Comparison of ENCODE assay signal across 26 cellular contexts in the genomic region with DNA sequence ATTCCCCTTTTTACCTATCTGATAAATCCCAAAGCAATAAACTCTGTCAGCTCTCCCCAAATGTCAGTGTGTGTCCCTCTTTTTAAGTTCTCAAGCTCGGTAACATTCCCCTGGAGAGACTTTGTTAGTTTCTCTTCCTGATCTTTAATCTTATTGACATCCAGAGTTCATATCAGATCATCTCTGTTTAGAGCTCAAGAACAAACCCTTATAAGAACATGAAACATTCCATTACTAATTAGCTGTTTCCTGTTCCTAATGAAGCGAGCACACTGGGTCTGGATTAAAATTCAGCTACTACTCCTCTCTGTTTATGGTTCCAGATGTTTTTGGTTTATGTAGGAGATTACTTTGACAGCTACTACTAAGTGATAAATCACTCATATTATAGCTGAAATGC.
"Had no signal": no experiment of that assay in that cellular context is flagged by ENCODE, and none has a peak within 500 bp of the region (broad histone marks: within the 10 kb centered on the region; RNA-seq: fewer than 3 reads in every experiment).

No MANE protein-coding gene starts in this region.

- H3K27me3 ChIP-seq: ascending aorta, body of pancreas had no signal

- H3K4me3 Mint-ChIP-seq: activated CD4-positive, alpha-beta memory T cell treated with anti-CD3 and anti-CD28 coated beads for 36 hours; activated CD4-positive, alpha-beta T cell treated with anti-CD3 and anti-CD28 coated beads, Interleukin-2, amount 10 ng/mL, durations not matched to agents 7 days and 5 days; activated naive CD8-positive, alpha-beta T cell treated with anti-CD3 and anti-CD28 coated beads, Interleukin-2, amount 50 U/mL, for 24 hours; activated T-cell treated with anti-CD3 and anti-CD28 coated beads, Interleukin-2, amount 50 U/mL, for 4 hours; central memory CD8-positive, alpha-beta T cell; T-cell had no signal

- H3K36me3 Mint-ChIP-seq: activated CD4-positive, alpha-beta memory T cell treated with anti-CD3 and anti-CD28 coated beads for 36 hours; activated naive CD4-positive, alpha-beta T cell treated with anti-CD3 and anti-CD28 coated beads, Interleukin-2, amount 50 U/mL, for 72 hours; T-cell had no signal

- FAIRE-seq: bronchial epithelial cell, TTC549 had no signal

- H3K9me3 Mint-ChIP-seq: activated CD4-positive, alpha-beta memory T cell treated with anti-CD3 and anti-CD28 coated beads for 36 hours; activated CD4-positive, alpha-beta T cell treated with anti-CD3 and anti-CD28 coated beads, Interleukin-2, amount 10 ng/mL, durations not matched to agents 7 days and 5 days; activated naive CD8-positive, alpha-beta T cell treated with anti-CD3 and anti-CD28 coated beads, Interleukin-2, amount 50 U/mL, for 24 hours had no signal

- H3K4me3 ChIP-seq: ascending aorta, body of pancreas had no signal

- H3K27ac Mint-ChIP-seq: activated CD4-positive, alpha-beta memory T cell treated with anti-CD3 and anti-CD28 coated beads for 36 hours; activated CD4-positive, alpha-beta T cell treated with anti-CD3 and anti-CD28 coated beads, Interleukin-2, amount 10 ng/mL, durations not matched to agents 7 days and 5 days; activated naive CD4-positive, alpha-beta T cell treated with anti-CD3 and anti-CD28 coated beads, Interleukin-2, amount 50 U/mL, for 72 hours; activated naive CD8-positive, alpha-beta T cell treated with anti-CD3 and anti-CD28 coated beads, Interleukin-2, amount 50 U/mL, for 24 hours; T-cell had no signal

- H3K4me1 Mint-ChIP-seq: activated CD4-positive, alpha-beta T cell treated with anti-CD3 and anti-CD28 coated beads, Interleukin-2, amount 10 ng/mL, durations not matched to agents 7 days and 5 days; activated naive CD8-positive, alpha-beta T cell treated with anti-CD3 and anti-CD28 coated beads, Interleukin-2, amount 50 U/mL, for 24 hours; central memory CD8-positive, alpha-beta T cell; T-cell had no signal

- H3K27ac ChIP-seq: ascending aorta, body of pancreas had no signal

- H3K36me3 ChIP-seq: ascending aorta had no signal

- H3K9me3 ChIP-seq: ascending aorta, body of pancreas had no signal

- H3K4me1 ChIP-seq: ascending aorta, body of pancreas had no signal

- H3K27me3 Mint-ChIP-seq: activated CD4-positive, alpha-beta memory T cell treated with anti-CD3 and anti-CD28 coated beads for 36 hours; activated CD4-positive, alpha-beta T cell treated with anti-CD3 and anti-CD28 coated beads, Interleukin-2, amount 10 ng/mL, durations not matched to agents 7 days and 5 days; activated naive CD8-positive, alpha-beta T cell treated with anti-CD3 and anti-CD28 coated beads, Interleukin-2, amount 50 U/mL, for 24 hours; central memory CD8-positive, alpha-beta T cell had no signal

- DNase-seq: activated CD4-positive, alpha-beta memory T cell treated with anti-CD3 and anti-CD28 coated beads for 36 hours; activated CD4-positive, alpha-beta T cell treated with anti-CD3 and anti-CD28 coated beads, Interleukin-2, amount 10 ng/mL, durations not matched to agents 7 days and 5 days; activated CD4-positive, CD25-positive, alpha-beta regulatory T cell; activated CD8-positive, alpha-beta memory T cell treated with anti-CD3 and anti-CD28 coated beads for 24 hours; activated effector memory CD4-positive, alpha-beta T cell treated with anti-CD3 and anti-CD28 coated beads, Interleukin-2, amount 50 U/mL, for 16 hours; activated naive CD4-positive, alpha-beta T cell treated with Interleukin-2 at 50 U/mL for 16 hours; activated naive CD8-positive, alpha-beta T cell treated with anti-CD3 and anti-CD28 coated beads, Interleukin-2, amount 50 U/mL, for 24 hours; activated T-cell treated with anti-CD3 and anti-CD28 coated beads, Interleukin-2, amount 50 U/mL, for 4 hours; amniotic stem cell; body of pancreas; KG1; NCI-H1092 treated with DMSO at 0.1 percent for 48 hours; NCI-H1417 treated with DMSO at 0.1 percent for 48 hours; NCI-H1694 treated with DMSO at 0.1 percent for 48 hours; NCI-H2029 treated with DMSO at 0.1 percent for 48 hours; NCI-H524; PC-3; SIG-M5; T-cell; T-helper 2 cell; T1000 had no signal

- ATAC-seq: activated naive CD4-positive, alpha-beta T cell treated with anti-CD3 and anti-CD28 coated beads, Interleukin-2, amount 50 U/mL, for 72 hours; activated naive CD8-positive, alpha-beta T cell treated with anti-CD3 and anti-CD28 coated beads, Interleukin-2, amount 50 U/mL, for 24 hours; activated T-cell treated with anti-CD3 and anti-CD28 coated beads, Interleukin-2, amount 50 U/mL, for 4 hours; body of pancreas; PC-3; T-cell had no signal
